ENCODE assay signal across 8 cellular contexts in the genomic region with DNA sequence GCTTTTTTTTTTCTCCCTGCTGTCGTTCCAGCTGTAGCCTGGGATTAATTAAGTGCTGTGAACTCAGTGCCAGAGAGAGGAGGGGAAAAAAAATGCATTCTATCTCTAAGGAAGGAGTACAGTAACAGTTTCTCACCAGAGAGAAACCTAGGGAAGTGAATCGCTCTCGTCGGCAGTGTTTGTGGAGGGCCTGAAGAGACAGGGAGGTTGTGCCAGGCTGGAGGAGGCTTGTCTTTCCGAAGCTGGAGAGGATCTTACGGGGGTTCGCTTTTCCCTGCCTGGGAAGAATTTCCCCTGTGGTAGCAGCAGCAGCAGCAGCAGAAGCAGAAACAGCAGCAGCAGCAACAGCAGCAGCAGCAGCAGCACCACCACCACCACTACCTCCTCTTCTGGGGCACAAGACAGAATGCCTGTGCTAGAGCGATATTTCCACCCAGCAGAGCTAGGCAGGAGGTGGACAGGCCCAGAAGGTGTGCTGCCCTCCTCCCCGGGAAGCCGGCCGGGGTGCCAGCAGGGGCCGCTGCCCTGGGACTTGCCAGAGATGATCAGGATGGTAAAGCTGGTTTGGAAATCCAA.
A peak's percentile ranks its signal among the peaks of the same experiment; 100 is the strongest.
DNase-seq lines count a peak whose midpoint lies in the region; ATAC-seq, FAIRE-seq and TF ChIP-seq lines count a peak whose summit lies in the region.

No MANE protein-coding gene starts in this region.

- peak in 1 of 3 donors; percentile 9 for TF ChIP-seq POLR2A in body of pancreas (IDR thresholded peaks at IDR 0.05)

- H3K27me3 ChIP-seq in body of pancreas = no peaks in the 10 kb centered on the region
- H3K27me3 ChIP-seq in smooth muscle cell (ENCODE audit: low read depth) = no peaks in the 10 kb centered on the region

- peak overlapping the region; percentile 36 for H2AFZ ChIP-seq in smooth muscle cell (ENCODE audit: low read depth)

- H3K36me3 ChIP-seq in body of pancreas (replicated peaks in 1 of 2; ENCODE audit: insufficient read depth in 1 of 2, low read depth in 2 of 2) (no peaks in the 10 kb centered on the region), kidney (ENCODE audit: control insufficient read depth in 1 of 2, insufficient read depth in 2 of 2, low read length in 2 of 2) (no peaks in the 10 kb centered on the region), smooth muscle cell (ENCODE audit: low read depth) (no peaks in the 10 kb centered on the region)

- 0 out of 2 replicates have a peak, but pooled peaks cover 2% of the 10 kb centered on the region for H3K27me3 Mint-ChIP-seq in HFFc6 (ENCODE audit: insufficient read depth)

- H3K4me3 Mint-ChIP-seq in HFFc6 = peak overlapping the region; percentile 86

- H3K4me1 Mint-ChIP-seq in HFFc6 (ENCODE audit: low read depth) = peaks cover 73% of the 10 kb centered on the region

- FAIRE-seq in kidney (lab: Jason Lieb, UNC) = no peak

- ATAC-seq in body of pancreas = peak; percentile 36
- no peak for ATAC-seq in HG03280 (IDR thresholded peaks at IDR 0.05; ENCODE audit: unreplicated experiment)
- ATAC-seq in GM21717 (IDR thresholded peaks at IDR 0.05; ENCODE audit: unreplicated experiment) = no peak

- H3K9me3 ChIP-seq in body of pancreas (no peaks in the 10 kb centered on the region), kidney (ENCODE audit: control insufficient read depth in 1 of 2, low read length in 2 of 2) (no peaks in the 10 kb centered on the region), smooth muscle cell (replicated peaks; ENCODE audit: low read depth) (no peaks in the 10 kb centered on the region)

- intact Hi-C loops in body of pancreas (cut with DNase I) (no loop called here), kidney (cut with DNase I) (no loop called here)

- H3K4me1 ChIP-seq in body of pancreas (peaks cover 17% of the 10 kb centered on the region), kidney (ENCODE audit: control insufficient read depth in 1 of 2, insufficient read depth in 1 of 2, low read depth in 1 of 2, low read length in 2 of 2) (peaks cover 0 to 8% of the 10 kb centered on the region in 2 donors), smooth muscle cell (ENCODE audit: low read depth) (no peaks in the 10 kb centered on the region)

- TF ChIP-seq CTCF in HFFc6 (IDR thresholded peaks at IDR 0.05) (no peak), body of pancreas (IDR thresholded peaks at IDR 0.05) (peak in 2 of 7 experiments; percentile 9), kidney (IDR thresholded peaks at IDR 0.05; ENCODE audit: borderline replicate concordance, extremely low read depth, insufficient read depth) (peak; percentile 8), smooth muscle cell (IDR thresholded peaks at IDR 0.05; ENCODE audit: borderline replicate concordance, insufficient read depth, poor library complexity, severe bottlenecking) (no peak)

- 23 to 27% methylated on average over 11 to 12 of the region's 12 CpGs for WGBS in body of pancreas, 2 donors
- WGBS in smooth muscle cell (ENCODE audit: low lambda C conversion rate) = 50% methylated on average over 12 of the region's 12 CpGs

- peak; percentile 19 for DNase-seq in HFFc6
- DNase-seq in body of pancreas = peak in 2 of 4 donors; percentile 13 to 18
- DNase-seq in kidney = peak; percentile 53
- DNase-seq in smooth muscle cell (lab: John Stamatoyannopoulos, UW; ENCODE audit: unreplicated experiment) = no peak
- no peak for DNase-seq in OCI-M2 (lab: John Stamatoyannopoulos, UW; ENCODE audit: unreplicated experiment)
- DNase-seq in NCI-H446 treated with DMSO at 0.1 percent for 48 hours (lab: John Stamatoyannopoulos, UW) = no peak

- peak overlapping the region; percentile 90 for H3K4me2 ChIP-seq in smooth muscle cell

- H3K36me3 Mint-ChIP-seq in HFFc6 (ENCODE audit: low read depth) = peaks cover 13% of the 10 kb centered on the region; the same call in 1 of the 2 replicates

- H3K27ac Mint-ChIP-seq in HFFc6 = peak overlapping the region; percentile 95

- H3K27ac ChIP-seq in body of pancreas (peak overlapping the region; percentile 9 to 58 (median 42)), kidney (ENCODE audit: low read depth in 2 of 2, low read length in 2 of 2) (peak overlapping the region; percentile 34 to 59), smooth muscle cell (ENCODE audit: low read depth) (peak overlapping the region; percentile 84)

- H3K9ac ChIP-seq in kidney (ENCODE audit: low read length in 2 of 2) (peak overlapping the region in 1 of 2 donors; percentile 41), smooth muscle cell (ENCODE audit: low read depth) (peak overlapping the region; percentile 44)

- H4K20me1 ChIP-seq in smooth muscle cell (ENCODE audit: low read depth) = no peaks in the 10 kb centered on the region

- H3K79me2 ChIP-seq in smooth muscle cell (ENCODE audit: low read depth) = peaks cover 52% of the 10 kb centered on the region

- peaks cover 6% of the 10 kb centered on the region for H3F3A ChIP-seq in smooth muscle cell (ENCODE audit: low read depth)

- H3K4me3 ChIP-seq in body of pancreas = no peak overlapping the region
- peak overlapping the region in 1 of 2 donors; percentile 48 for H3K4me3 ChIP-seq in kidney (ENCODE audit: low read length in 2 of 2)
- peak overlapping the region; percentile 49 for H3K4me3 ChIP-seq in smooth muscle cell

- no peaks in the 10 kb centered on the region for H3K9me3 Mint-ChIP-seq in HFFc6

Comparison
In these comparisons a context has a peak if more than half of its experiments do, and no peak if none do; other contexts are left out.
1. DNase-seq: peak in HFFc6 (single experiment) and kidney (single experiment); none in smooth muscle cell (single experiment), OCI-M2 (single experiment) and NCI-H446 treated with DMSO at 0.1 percent for 48 hours (single experiment).
2. Peak in every context shown above with its lines, with median percentiles within 50 percentile points of each other: H3K27ac ChIP-seq.